Comparison of ENCODE assay signal across 8 cellular contexts in the genomic region with DNA sequence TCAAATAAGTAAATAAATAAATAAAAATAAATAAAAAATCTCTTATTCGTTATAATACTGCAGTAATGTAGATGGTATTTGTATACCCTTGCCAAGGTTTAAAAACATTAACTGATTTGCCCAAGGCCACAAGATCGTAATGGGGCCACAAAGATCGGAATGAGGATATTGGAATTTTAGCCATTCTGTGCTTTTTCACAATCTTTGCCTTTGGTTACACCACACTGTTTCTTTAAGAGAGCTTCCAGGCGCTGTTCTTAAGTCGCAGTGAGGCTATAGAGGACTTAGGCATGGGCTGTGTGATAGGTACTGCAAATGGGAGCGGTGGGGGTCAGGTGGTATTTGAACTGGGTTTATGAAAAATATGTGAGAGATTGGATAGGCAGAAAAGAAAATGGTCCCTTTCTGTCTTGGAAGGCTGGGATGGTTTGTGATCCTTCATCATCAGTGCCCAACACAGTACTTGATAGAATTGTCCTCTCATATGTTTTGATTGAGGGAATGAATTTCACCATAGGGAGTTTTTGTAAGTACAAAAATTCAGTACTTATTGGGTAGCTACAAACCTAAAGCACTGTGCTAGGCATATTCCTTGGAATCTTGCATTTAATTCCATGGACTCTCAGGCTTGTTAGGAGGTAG. TPM values are rescaled to one million over a fixed set of nuclear protein-coding genes. Genes with fewer than 3 reads are reported as not detected.
DNase-seq lines count a peak whose midpoint lies in the region; ATAC-seq and TF ChIP-seq lines count a peak whose summit lies in the region.

No MANE protein-coding gene starts in this region.

- peaks cover 25% of the 10 kb centered on the region for H3K36me3 ChIP-seq in SJSA1

- peaks cover 7% of the 10 kb centered on the region; the same call in 1 of the 2 replicates for H3K4me1 ChIP-seq in SJSA1 (replicated peaks)

- DNase-seq in SJSA1 (ENCODE audit: low read depth in 1 of 2, low spot score in 2 of 2) (no peak), fibroblast of peridontal ligament (ENCODE audit: extremely low read depth) (peak; percentile 10), retinal pigment epithelial cell (ENCODE audit: low read depth) (no peak), SW480 (ENCODE audit: low spot score) (no peak), NCI-H2227 (lab: John Stamatoyannopoulos, UW; ENCODE audit: unreplicated experiment) (no peak), substantia nigra (lab: John Stamatoyannopoulos, UW) (no peak)

- H3K27ac ChIP-seq in SJSA1 (no peak overlapping the region), substantia nigra (ENCODE audit: low read depth, low read length, poor library complexity, severe bottlenecking) (no peak overlapping the region)

- no peak for ATAC-seq in HG03439 (IDR thresholded peaks at IDR 0.05; ENCODE audit: unreplicated experiment)

- 0 out of 2 replicates have a peak, but pooled peaks cover 3% of the 10 kb centered on the region for H3K9me3 ChIP-seq in SJSA1 (replicated peaks)

- H3K27me3 ChIP-seq in SJSA1 (replicated peaks) = no peaks in the 10 kb centered on the region

- H3K4me3 ChIP-seq in GM08714 (ENCODE audit: low read length) = peak overlapping the region; percentile 58
- H3K4me3 ChIP-seq in SJSA1 = peak overlapping the region; percentile 89
- peak overlapping the region; percentile 82 for H3K4me3 ChIP-seq in retinal pigment epithelial cell (ENCODE audit: low read length)

- TF ChIP-seq CTCF in retinal pigment epithelial cell (conservative IDR thresholded peaks at IDR 0.05; ENCODE audit: low read depth, low read length) = no peak

RNA-seq across cellular contexts. Expression of a gene that starts 1.4 kb away (rescaled TPM):
- total RNA-seq in SJSA1 (2014; rRNA removed; shearing (Covaris generic)) = 13.7 and 17.8 TPM in 2 replicates
